12 cellular contexts compared by ENCODE assay signal in the genomic region with DNA sequence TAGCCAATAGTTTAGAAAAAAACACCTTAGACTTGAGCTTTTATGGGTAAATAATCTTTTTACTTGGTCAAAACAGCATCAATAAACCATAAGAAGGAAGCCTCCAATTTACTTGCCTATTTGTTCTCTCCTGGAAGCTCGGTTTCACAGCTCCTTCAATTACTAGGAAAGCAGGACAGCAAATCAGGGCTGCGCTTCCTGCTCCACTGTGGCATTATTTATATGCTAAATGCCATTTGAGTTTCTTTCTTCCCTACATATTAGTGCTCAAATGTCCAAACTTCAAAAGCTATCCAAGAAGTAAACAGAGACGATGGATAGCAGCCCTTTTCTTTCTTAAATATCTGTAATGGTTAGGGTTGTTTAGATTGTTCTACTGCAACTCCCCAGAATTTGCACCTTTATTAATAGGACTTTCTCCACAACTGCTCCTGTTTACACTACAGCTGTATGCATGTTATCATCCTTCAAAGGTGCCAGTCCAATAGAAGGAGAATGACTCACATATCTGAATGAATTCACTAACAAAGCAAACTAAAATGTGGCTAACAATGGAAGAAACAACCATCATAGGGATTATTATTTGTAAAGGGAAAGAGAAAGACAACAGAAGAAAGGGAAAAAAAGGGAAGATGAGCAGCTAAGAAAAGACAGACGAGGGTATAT.
"Had no signal": no experiment of that assay in that cellular context is flagged by ENCODE, and none has a peak within 500 bp of the region (broad histone marks: within the 10 kb centered on the region; RNA-seq: fewer than 3 reads in every experiment).

No MANE protein-coding gene starts in this region.

- H3K9me3 ChIP-seq: heart right ventricle, left ventricle myocardium inferior, stomach had no signal

- H3K36me3 ChIP-seq: heart right ventricle, left ventricle myocardium inferior, stomach had no signal

- H3K27ac ChIP-seq: heart right ventricle, left ventricle myocardium inferior, stomach had no signal

- H3K4me1 Mint-ChIP-seq: activated CD8-positive, alpha-beta memory T cell treated with anti-CD3 and anti-CD28 coated beads, Interleukin-2, amount 10 ng/mL, durations not matched to agents 7 days and 5 days had no signal

- H3K27ac Mint-ChIP-seq: activated CD8-positive, alpha-beta memory T cell treated with anti-CD3 and anti-CD28 coated beads, Interleukin-2, amount 10 ng/mL, durations not matched to agents 7 days and 5 days; activated naive CD8-positive, alpha-beta T cell treated with anti-CD3 and anti-CD28 coated beads for 36 hours; memory B cell; natural killer cell treated with Interleukin-12 subunit alpha and Interleukin-12 subunit beta and Interleukin-15 and Interleukin-18, amount 100 ng/mL, for 72 hours had no signal

- H3K4me3 ChIP-seq: heart right ventricle, left ventricle myocardium inferior, stomach had no signal

- DNase-seq: activated CD4-positive, alpha-beta T cell treated with anti-CD3 and anti-CD28 coated beads, Interleukin-2, amount 50 U/mL, for 48 hours; activated CD8-positive, alpha-beta memory T cell treated with anti-CD3 and anti-CD28 coated beads, Interleukin-2, amount 10 ng/mL, durations not matched to agents 7 days and 5 days; activated effector memory CD4-positive, alpha-beta T cell treated with anti-CD3 and anti-CD28 coated beads, Interleukin-2, amount 50 U/mL, for 16 hours; activated naive CD8-positive, alpha-beta T cell treated with anti-CD3 and anti-CD28 coated beads for 36 hours; activated T-cell treated with anti-CD3 and anti-CD28 coated beads, Interleukin-2, amount 50 U/mL, for 4 hours; heart right ventricle; left ventricle myocardium inferior; stimulated activated CD4-positive, alpha-beta T cell treated with anti-CD3 and anti-CD28 coated beads, Interleukin-15, amount 100 ng/mL, for 24 hours; stimulated activated CD4-positive, alpha-beta T cell treated with anti-CD3 and anti-CD28 coated beads, Interleukin-4, amount 100 ng/mL, for 24 hours; stomach had no signal

- H3K9me3 Mint-ChIP-seq: activated naive CD8-positive, alpha-beta T cell treated with anti-CD3 and anti-CD28 coated beads for 36 hours; activated T-cell treated with anti-CD3 and anti-CD28 coated beads, Interleukin-2, amount 50 U/mL, for 4 hours; memory B cell; natural killer cell treated with Interleukin-12 subunit alpha and Interleukin-12 subunit beta and Interleukin-15 and Interleukin-18, amount 100 ng/mL, for 72 hours had no signal

- H3K27me3 ChIP-seq: heart right ventricle, stomach had no signal

- H3K36me3 Mint-ChIP-seq: activated CD8-positive, alpha-beta memory T cell treated with anti-CD3 and anti-CD28 coated beads, Interleukin-2, amount 10 ng/mL, durations not matched to agents 7 days and 5 days; natural killer cell treated with Interleukin-12 subunit alpha and Interleukin-12 subunit beta and Interleukin-15 and Interleukin-18, amount 100 ng/mL, for 72 hours had no signal

- H3K4me3 Mint-ChIP-seq: activated CD8-positive, alpha-beta memory T cell treated with anti-CD3 and anti-CD28 coated beads, Interleukin-2, amount 10 ng/mL, durations not matched to agents 7 days and 5 days; activated naive CD8-positive, alpha-beta T cell treated with anti-CD3 and anti-CD28 coated beads for 36 hours; activated T-cell treated with anti-CD3 and anti-CD28 coated beads, Interleukin-2, amount 50 U/mL, for 4 hours; memory B cell; natural killer cell treated with Interleukin-12 subunit alpha and Interleukin-12 subunit beta and Interleukin-15 and Interleukin-18, amount 100 ng/mL, for 72 hours had no signal

- H3K27me3 Mint-ChIP-seq: activated CD8-positive, alpha-beta memory T cell treated with anti-CD3 and anti-CD28 coated beads, Interleukin-2, amount 10 ng/mL, durations not matched to agents 7 days and 5 days; activated naive CD8-positive, alpha-beta T cell treated with anti-CD3 and anti-CD28 coated beads for 36 hours; memory B cell; natural killer cell treated with Interleukin-12 subunit alpha and Interleukin-12 subunit beta and Interleukin-15 and Interleukin-18, amount 100 ng/mL, for 72 hours had no signal
